ENCODE assay signal across 1 cellular context in the genomic region with DNA sequence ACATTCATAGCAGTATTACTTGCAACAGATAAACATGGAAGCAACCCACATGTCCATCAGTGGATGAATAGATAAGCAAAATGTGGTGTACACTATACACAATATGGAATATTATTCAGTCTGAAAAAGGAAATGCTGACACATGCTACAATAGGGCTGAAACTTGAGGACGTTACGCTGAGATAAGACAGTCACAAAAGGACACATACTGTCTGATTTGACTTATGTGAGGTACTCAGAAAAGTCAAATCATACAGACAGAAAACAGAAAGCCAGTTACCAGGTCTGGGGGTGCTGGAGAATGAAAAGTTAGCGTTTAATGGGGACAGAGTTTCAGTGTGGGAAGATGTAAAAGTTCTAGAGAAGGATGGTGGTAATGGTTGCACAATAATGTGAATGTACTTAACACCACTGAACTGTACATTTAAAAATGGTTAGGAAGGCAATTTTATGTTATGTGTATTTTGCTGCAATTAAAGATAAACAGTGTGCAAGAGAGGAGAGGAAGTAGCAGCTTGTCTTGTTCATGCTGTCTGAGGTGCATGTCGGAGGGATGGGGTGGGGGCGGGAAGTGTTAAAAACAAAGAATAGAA.
TF ChIP-seq lines count a peak whose summit lies in the region.
"Not testable (repeated sequence)": the region's sequence is repeated elsewhere in the genome, so short reads cannot be mapped to it uniquely, and the experiment has no call there.

No MANE protein-coding gene starts in this region.

TF ChIP-seq in K562, 482 proteins besides CTCF, POLR2A, EP300 and RAD21:
- TF ChIP-seq PBX2 (CRISPR knock-in tag; IDR thresholded peaks at IDR 0.05; ENCODE audit: low read depth); CEBPG (CRISPR knock-in tag; IDR thresholded peaks at IDR 0.05); JUND (tag; IDR thresholded peaks at IDR 0.05; ENCODE audit: borderline replicate concordance, low read depth, low read length): not testable (repeated sequence)
- TF ChIP-seq PBX2 (tag; conservative IDR thresholded peaks at IDR 0.05; ENCODE audit: low read depth) = peak; percentile 68
- TF ChIP-seq DPF2 (IDR thresholded peaks at IDR 0.05) = peak; percentile 42; the same call in 1 of the 2 replicates
- 0 out of 2 replicates have a peak, but pooled peaks have one; percentile 36 for TF ChIP-seq SMARCA5 (IDR thresholded peaks at IDR 0.05)
- peak; percentile 91 for TF ChIP-seq ZNF146 (CRISPR knock-in tag; IDR thresholded peaks at IDR 0.05; ENCODE audit: unreplicated experiment)
- peak; percentile 71 for TF ChIP-seq C11orf30 (IDR thresholded peaks at IDR 0.05; ENCODE audit: low read depth)
- TF ChIP-seq CBFA2T3 (IDR thresholded peaks at IDR 0.05) = peak; percentile 25; the same call in 1 of the 2 replicates
- peak; percentile 50 for TF ChIP-seq MAFF (IDR thresholded peaks at IDR 0.05; ENCODE audit: low read length)
- TF ChIP-seq PKNOX1 (IDR thresholded peaks at IDR 0.05) = peak; percentile 54; the same call in 1 of the 2 replicates
- TF ChIP-seq ZFP36 (IDR thresholded peaks at IDR 0.05; ENCODE audit: low read depth, low read length, partially characterized antibody) = peak; percentile 37
- TF ChIP-seq ARID1B (IDR thresholded peaks at IDR 0.05) = peak; percentile 40; the same call in 1 of the 2 replicates
- TF ChIP-seq CEBPG (tag; conservative IDR thresholded peaks at IDR 0.05 in 1 of 2, IDR thresholded peaks at IDR 0.05 in 1 of 2) = peak; percentile 26 to 61; a peak in 2 of 4 replicates
- 0 out of 2 replicates have a peak, but pooled peaks have one; percentile 34 for TF ChIP-seq SOX6 (IDR thresholded peaks at IDR 0.05)
- TF ChIP-seq MEIS2 (IDR thresholded peaks at IDR 0.05; ENCODE audit: partially characterized antibody) = peak; percentile 81
- TF ChIP-seq MAFK (IDR thresholded peaks at IDR 0.05; ENCODE audit: low read length) = peak; percentile 18; the same call in 1 of the 2 replicates
- peak; percentile 60 for TF ChIP-seq NFE2 (IDR thresholded peaks at IDR 0.05; ENCODE audit: low read depth)
- TF ChIP-seq ZNF316 (IDR thresholded peaks at IDR 0.05) = peak; percentile 84
- TF ChIP-seq JUND (IDR thresholded peaks at IDR 0.05; ENCODE audit: borderline replicate concordance, low read depth, low read length) = 0 out of 2 replicates have a peak, but pooled peaks have one; percentile 14
- TF ChIP-seq ZNF175 (CRISPR knock-in tag; IDR thresholded peaks at IDR 0.05; ENCODE audit: low read depth) = peak; percentile 93
- TF ChIP-seq, protein P1, sequence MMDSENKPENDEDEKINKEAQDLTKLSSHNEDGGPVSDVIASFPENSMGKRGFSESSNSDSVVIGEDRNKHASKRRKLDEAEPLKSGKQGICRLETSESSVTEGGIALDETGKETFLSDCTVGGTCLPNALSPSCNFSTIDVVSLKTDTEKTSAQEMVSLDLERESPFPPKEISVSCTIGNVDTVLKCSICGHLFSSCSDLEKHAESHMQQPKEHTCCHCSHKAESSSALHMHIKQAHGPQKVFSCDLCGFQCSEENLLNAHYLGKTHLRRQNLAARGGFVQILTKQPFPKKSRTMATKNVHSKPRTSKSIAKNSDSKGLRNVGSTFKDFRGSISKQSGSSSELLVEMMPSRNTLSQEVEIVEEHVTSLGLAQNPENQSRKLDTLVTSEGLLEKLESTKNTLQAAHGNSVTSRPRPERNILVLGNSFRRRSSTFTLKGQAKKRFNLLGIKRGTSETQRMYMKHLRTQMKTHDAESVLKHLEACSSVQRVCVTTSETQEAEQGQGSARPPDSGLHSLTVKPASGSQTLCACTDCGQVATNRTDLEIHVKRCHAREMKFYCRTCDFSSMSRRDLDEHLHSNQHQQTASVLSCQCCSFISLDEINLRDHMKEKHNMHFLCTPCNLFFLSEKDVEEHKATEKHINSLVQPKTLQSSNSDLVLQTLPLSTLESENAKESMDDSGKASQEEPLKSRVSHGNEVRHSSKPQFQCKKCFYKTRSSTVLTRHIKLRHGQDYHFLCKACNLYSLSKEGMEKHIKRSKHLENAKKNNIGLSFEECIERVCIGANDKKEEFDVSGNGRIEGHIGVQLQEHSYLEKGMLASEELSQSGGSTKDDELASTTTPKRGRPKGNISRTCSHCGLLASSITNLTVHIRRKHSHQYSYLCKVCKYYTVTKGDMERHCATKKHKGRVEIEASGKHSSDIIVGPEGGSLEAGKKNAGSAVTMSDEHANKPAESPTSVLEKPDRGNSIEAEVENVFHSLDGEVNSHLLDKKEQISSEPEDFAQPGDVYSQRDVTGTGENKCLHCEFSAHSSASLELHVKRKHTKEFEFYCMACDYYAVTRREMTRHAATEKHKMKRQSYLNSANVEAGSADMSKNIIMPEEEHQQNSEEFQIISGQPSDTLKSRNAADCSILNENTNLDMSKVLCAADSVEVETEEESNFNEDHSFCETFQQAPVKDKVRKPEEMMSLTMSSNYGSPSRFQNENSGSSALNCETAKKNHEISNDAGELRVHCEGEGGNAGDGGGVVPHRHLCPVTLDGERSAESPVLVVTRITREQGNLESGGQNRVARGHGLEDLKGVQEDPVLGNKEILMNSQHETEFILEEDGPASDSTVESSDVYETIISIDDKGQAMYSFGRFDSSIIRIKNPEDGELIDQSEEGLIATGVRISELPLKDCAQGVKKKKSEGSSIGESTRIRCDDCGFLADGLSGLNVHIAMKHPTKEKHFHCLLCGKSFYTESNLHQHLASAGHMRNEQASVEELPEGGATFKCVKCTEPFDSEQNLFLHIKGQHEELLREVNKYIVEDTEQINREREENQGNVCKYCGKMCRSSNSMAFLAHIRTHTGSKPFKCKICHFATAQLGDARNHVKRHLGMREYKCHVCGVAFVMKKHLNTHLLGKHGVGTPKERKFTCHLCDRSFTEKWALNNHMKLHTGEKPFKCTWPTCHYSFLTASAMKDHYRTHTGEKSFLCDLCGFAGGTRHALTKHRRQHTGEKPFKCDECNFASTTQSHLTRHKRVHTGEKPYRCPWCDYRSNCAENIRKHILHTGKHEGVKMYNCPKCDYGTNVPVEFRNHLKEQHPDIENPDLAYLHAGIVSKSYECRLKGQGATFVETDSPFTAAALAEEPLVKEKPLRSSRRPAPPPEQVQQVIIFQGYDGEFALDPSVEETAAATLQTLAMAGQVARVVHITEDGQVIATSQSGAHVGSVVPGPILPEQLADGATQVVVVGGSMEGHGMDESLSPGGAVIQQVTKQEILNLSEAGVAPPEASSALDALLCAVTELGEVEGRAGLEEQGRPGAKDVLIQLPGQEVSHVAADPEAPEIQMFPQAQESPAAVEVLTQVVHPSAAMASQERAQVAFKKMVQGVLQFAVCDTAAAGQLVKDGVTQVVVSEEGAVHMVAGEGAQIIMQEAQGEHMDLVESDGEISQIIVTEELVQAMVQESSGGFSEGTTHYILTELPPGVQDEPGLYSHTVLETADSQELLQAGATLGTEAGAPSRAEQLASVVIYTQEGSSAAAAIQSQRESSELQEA (IDR thresholded peaks at IDR 0.05; ENCODE audit: low read depth) = 0 out of 2 replicates have a peak, but pooled peaks have one; percentile 28
- TF ChIP-seq EP400 (IDR thresholded peaks at IDR 0.05) = 0 out of 2 replicates have a peak, but pooled peaks have one; percentile 23
- TF ChIP-seq CEBPB (tag; IDR thresholded peaks at IDR 0.05) = peak; percentile 91
- peak; percentile 37; the same call in 1 of the 2 replicates for TF ChIP-seq TRIM28 (IDR thresholded peaks at IDR 0.05)
- 0 out of 4 replicates have a peak, but pooled peaks of 1 of the 2 experiments have one; percentile 27 for TF ChIP-seq KDM1A (IDR thresholded peaks at IDR 0.05)
